In the genomic region with DNA sequence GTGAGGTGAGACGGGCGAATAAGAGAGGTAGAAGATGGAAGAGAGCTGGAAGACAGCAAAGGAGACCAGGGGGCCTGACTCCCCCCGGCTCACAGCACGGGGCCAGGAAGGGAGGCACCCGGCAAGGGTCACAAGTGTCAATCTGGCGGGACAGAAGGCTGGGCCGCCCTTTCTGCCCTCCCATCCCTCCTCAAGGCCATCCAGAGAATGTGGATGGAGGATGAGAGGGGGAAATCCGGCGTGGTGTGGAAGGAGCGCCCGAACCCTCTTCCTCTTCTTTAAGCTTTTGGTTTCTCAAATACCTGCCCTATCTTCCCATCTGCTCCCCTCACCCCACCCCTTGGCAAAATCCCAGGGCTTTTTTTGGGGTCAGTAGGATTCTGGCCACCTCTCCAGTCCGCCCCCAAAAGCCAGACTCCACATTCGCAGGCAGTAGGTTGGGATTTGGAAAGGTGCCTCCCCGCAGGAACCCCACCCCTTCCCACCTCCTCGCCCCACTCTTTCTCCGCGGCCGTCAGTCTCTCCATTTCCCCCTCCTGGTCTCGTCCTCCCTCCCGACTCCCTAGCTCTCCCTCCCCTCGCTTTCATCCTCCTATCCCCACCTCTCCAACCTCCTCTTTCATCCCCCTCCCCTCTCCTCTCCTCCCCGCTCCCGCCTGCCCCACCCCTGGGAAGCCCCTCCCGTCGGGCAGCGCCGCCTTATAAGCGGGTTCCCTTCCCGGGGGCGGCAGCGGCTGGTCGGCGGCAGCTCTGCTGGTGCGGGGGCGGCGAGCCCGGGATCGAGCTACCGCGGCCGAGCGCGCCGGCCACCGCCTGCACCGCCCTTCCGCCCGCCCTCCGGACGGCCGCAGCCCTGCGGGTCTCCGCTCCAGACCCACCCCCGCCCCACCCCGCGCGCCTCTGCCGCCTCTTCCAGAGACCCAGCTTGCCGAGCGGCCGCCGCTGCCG, we compare ENCODE assay signal across 8 cellular contexts. TPM values are rescaled to one million over a fixed set of nuclear protein-coding genes. Genes with fewer than 3 reads are reported as not detected.
DNase-seq lines count a peak whose midpoint lies in the region; ATAC-seq, FAIRE-seq and TF ChIP-seq lines count a peak whose summit lies in the region.

A gene with protein sequence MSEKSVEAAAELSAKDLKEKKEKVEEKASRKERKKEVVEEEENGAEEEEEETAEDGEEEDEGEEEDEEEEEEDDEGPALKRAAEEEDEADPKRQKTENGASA (plus strand): TSS at position 730 of the 948 bp plus-strand sequence. CDS start 343 bp downstream, outside the sequence.

- H3K4me2 ChIP-seq in A549 = peak within 1 kb of the TSS; percentile 86

- TF ChIP-seq CTCF in A549 (IDR thresholded peaks at IDR 0.05) (no peak), GM10266 (IDR thresholded peaks at IDR 0.05; ENCODE audit: control insufficient read depth, insufficient read depth, low read depth, missing control alignments) (no peak)

- H3K4me1 Mint-ChIP-seq in activated naive CD8-positive, alpha-beta T cell treated with anti-CD3 and anti-CD28 coated beads for 36 hours = peaks cover 31% of the 10 kb centered on the region

- H3K4me3 ChIP-seq in A549 = peak within 1 kb of the TSS; percentile 97

- DNase-seq in A549 (ENCODE audit: low read depth in 1 of 2, low spot score in 1 of 2) (peak; percentile 77 to 99), GM10266 (ENCODE audit: extremely low spot score) (peak; percentile 79), NCI-H345 treated with DMSO at 0.1 percent for 48 hours (lab: John Stamatoyannopoulos, UW; ENCODE audit: unreplicated experiment) (peak; percentile 87), glomerular endothelial cell (ENCODE audit: extremely low read depth, low read depth, low spot score) (no peak), non-pigmented ciliary epithelial cell (ENCODE audit: low read depth) (peak; percentile 73), middle frontal gyrus (ENCODE audit: extremely low spot score, low spot score) (no peak)
- peak; percentile 42 for DNase-seq in activated naive CD8-positive, alpha-beta T cell treated with anti-CD3 and anti-CD28 coated beads for 36 hours

- H3K27ac ChIP-seq in A549 = peak within 1 kb of the TSS; percentile 94 to 99

- no peak within 1 kb of the TSS for H3K27ac Mint-ChIP-seq in activated naive CD8-positive, alpha-beta T cell treated with anti-CD3 and anti-CD28 coated beads for 36 hours

- H3K4me3 Mint-ChIP-seq in activated naive CD8-positive, alpha-beta T cell treated with anti-CD3 and anti-CD28 coated beads for 36 hours = peak within 1 kb of the TSS; percentile 85

- H3K9me3 Mint-ChIP-seq in activated naive CD8-positive, alpha-beta T cell treated with anti-CD3 and anti-CD28 coated beads for 36 hours = no peaks in the 10 kb centered on the region

- WGBS in A549 (ENCODE audit: missing lambda C conversion rate) = 2% methylated on average over 19 of the region's 63 CpGs

- CTCF ChIA-PET in A549 (lab: Yijun Ruan, JAX) = interaction anchor here (0.5 to 26.0 kb wide), 33 partner anchors 8 to 227 kb away, joined by 3 to 670 read pairs (median 5); a partner anchor contains a TSS

- no peaks in the 10 kb centered on the region for H3K9me3 ChIP-seq in A549

- TF ChIP-seq RAD21 in A549 (conservative IDR thresholded peaks at IDR 0.05 in 1 of 2, IDR thresholded peaks at IDR 0.05 in 1 of 2) = no peak

- peak; percentile 100 for TF ChIP-seq POLR2A in A549 (IDR thresholded peaks at IDR 0.05; ENCODE audit: low read length)

- peaks cover 55% of the 10 kb centered on the region for H3K4me1 ChIP-seq in A549

- peaks cover 79% of the 10 kb centered on the region for H3K27me3 Mint-ChIP-seq in activated naive CD8-positive, alpha-beta T cell treated with anti-CD3 and anti-CD28 coated beads for 36 hours

- TF ChIP-seq EP300 in A549 (IDR thresholded peaks at IDR 0.05) = no peak

- peaks cover 12% of the 10 kb centered on the region for H3K36me3 Mint-ChIP-seq in activated naive CD8-positive, alpha-beta T cell treated with anti-CD3 and anti-CD28 coated beads for 36 hours

- no peak for FAIRE-seq in A549 (lab: Jason Lieb, UNC)

- POLR2A ChIA-PET in A549 (lab: Yijun Ruan, JAX) = interaction anchor here (0.6 to 5.1 kb wide), 17 partner anchors 8 to 283 kb away, joined by 3 to 118 read pairs (median 4); a partner anchor contains a TSS

- ATAC-seq in A549 (peak; percentile 59 to 65), HG03064 (IDR thresholded peaks at IDR 0.05; ENCODE audit: low read depth, unreplicated experiment) (peak; percentile 20)

TF ChIP-seq in A549, 52 proteins besides CTCF, POLR2A, EP300 and RAD21 (continues in another document):
- TF ChIP-seq BHLHE40 (IDR thresholded peaks at IDR 0.05; ENCODE audit: low read depth, low read length) (no peak), EHF (CRISPR knock-in tag; IDR thresholded peaks at IDR 0.05) (no peak), KDM1A (IDR thresholded peaks at IDR 0.05; ENCODE audit: low read depth) (no peak), MAFK (IDR thresholded peaks at IDR 0.05; ENCODE audit: partially characterized antibody) (no peak), RCOR1 (IDR thresholded peaks at IDR 0.05; ENCODE audit: low read depth, low read length) (no peak), HEYL (CRISPR knock-in tag; IDR thresholded peaks at IDR 0.05) (no peak), KDM5A (IDR thresholded peaks at IDR 0.05) (no peak), POLR2AphosphoS2 (conservative IDR thresholded peaks at IDR 0.05; ENCODE audit: low read length) (no peak), FOXS1 (CRISPR knock-in tag; IDR thresholded peaks at IDR 0.05) (no peak), HOXB13 (CRISPR knock-in tag; IDR thresholded peaks at IDR 0.05; ENCODE audit: low read depth) (no peak), ZSCAN20 (CRISPR knock-in tag; IDR thresholded peaks at IDR 0.05) (no peak), RFX5 (IDR thresholded peaks at IDR 0.05) (no peak), FOSL2 (IDR thresholded peaks at IDR 0.05) (no peak), FOSL2 (CRISPR knock-in tag; IDR thresholded peaks at IDR 0.05) (no peak), GATA3 (IDR thresholded peaks at IDR 0.05; ENCODE audit: borderline replicate concordance) (peak; percentile 71), CEBPB (IDR thresholded peaks at IDR 0.05) (no peak)
- TF ChIP-seq, protein P1, sequence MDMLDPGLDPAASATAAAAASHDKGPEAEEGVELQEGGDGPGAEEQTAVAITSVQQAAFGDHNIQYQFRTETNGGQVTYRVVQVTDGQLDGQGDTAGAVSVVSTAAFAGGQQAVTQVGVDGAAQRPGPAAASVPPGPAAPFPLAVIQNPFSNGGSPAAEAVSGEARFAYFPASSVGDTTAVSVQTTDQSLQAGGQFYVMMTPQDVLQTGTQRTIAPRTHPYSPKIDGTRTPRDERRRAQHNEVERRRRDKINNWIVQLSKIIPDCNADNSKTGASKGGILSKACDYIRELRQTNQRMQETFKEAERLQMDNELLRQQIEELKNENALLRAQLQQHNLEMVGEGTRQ (IDR thresholded peaks at IDR 0.05) = no peak
- TF ChIP-seq, protein P2, sequence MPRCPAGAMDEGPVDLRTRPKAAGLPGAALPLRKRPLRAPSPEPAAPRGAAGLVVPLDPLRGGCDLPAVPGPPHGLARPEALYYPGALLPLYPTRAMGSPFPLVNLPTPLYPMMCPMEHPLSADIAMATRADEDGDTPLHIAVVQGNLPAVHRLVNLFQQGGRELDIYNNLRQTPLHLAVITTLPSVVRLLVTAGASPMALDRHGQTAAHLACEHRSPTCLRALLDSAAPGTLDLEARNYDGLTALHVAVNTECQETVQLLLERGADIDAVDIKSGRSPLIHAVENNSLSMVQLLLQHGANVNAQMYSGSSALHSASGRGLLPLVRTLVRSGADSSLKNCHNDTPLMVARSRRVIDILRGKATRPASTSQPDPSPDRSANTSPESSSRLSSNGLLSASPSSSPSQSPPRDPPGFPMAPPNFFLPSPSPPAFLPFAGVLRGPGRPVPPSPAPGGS (IDR thresholded peaks at IDR 0.05) = peak; percentile 98; the same call in 2 of the 3 replicates
- TF ChIP-seq, protein P3, sequence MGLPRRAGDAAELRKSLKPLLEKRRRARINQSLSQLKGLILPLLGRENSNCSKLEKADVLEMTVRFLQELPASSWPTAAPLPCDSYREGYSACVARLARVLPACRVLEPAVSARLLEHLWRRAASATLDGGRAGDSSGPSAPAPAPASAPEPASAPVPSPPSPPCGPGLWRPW (IDR thresholded peaks at IDR 0.05) = no peak
- TF ChIP-seq, protein P4, sequence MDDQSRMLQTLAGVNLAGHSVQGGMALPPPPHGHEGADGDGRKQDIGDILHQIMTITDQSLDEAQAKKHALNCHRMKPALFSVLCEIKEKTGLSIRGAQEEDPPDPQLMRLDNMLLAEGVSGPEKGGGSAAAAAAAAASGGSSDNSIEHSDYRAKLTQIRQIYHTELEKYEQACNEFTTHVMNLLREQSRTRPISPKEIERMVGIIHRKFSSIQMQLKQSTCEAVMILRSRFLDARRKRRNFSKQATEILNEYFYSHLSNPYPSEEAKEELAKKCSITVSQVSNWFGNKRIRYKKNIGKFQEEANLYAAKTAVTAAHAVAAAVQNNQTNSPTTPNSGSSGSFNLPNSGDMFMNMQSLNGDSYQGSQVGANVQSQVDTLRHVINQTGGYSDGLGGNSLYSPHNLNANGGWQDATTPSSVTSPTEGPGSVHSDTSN (IDR thresholded peaks at IDR 0.05) = peak; percentile 66; the same call in 1 of the 2 replicates
- TF ChIP-seq, protein P5, sequence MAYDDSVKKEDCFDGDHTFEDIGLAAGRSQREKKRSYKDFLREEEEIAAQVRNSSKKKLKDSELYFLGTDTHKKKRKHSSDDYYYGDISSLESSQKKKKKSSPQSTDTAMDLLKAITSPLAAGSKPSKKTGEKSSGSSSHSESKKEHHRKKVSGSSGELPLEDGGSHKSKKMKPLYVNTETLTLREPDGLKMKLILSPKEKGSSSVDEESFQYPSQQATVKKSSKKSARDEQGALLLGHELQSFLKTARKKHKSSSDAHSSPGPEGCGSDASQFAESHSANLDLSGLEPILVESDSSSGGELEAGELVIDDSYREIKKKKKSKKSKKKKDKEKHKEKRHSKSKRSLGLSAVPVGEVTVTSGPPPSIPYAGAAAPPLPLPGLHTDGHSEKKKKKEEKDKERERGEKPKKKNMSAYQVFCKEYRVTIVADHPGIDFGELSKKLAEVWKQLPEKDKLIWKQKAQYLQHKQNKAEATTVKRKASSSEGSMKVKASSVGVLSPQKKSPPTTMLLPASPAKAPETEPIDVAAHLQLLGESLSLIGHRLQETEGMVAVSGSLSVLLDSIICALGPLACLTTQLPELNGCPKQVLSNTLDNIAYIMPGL (CRISPR knock-in tag; IDR thresholded peaks at IDR 0.05; ENCODE audit: borderline replicate concordance) = no peak

RNA-seq across cellular contexts. Expression of the gene that starts here (rescaled TPM):
- polyA plus RNA-seq in A549 (2011; rRNA removed) = 205 and 391 TPM in 2 replicates
- polyA plus RNA-seq in A549 (2012; cell fraction: cytosol; rRNA removed) = 584 and 643 TPM in 2 replicates
- polyA plus RNA-seq in A549 (2012; cell fraction: nucleus; rRNA removed) = 397 and 450 TPM in 2 replicates
- 868 to 1,195 TPM (median 1,161 TPM) in 3 replicates for polyA plus RNA-seq in A549 (2017; fragmentation: RNase III; extraction: RNeasy Plus Mini Kit Qiagen cat#74134 plus additional on column Dnase treatment)
- polyA minus RNA-seq in A549 (2011; rRNA and poly(A)+ RNA removed) = 256 and 300 TPM in 2 replicates
- 10 to 100 TPM; 23.3 to 25.1 TPM for total RNA-seq in activated naive CD8-positive, alpha-beta T cell treated with anti-CD3 and anti-CD28 coated beads for 36 hours
- 240 and 281 TPM in 2 replicates for total RNA-seq in glomerular endothelial cell

Comparison
In these comparisons a context has a peak if more than half of its experiments do, and no peak if none do; other contexts are left out.
1. DNase-seq: peak in A549 (2 of 2), GM10266 (single experiment), NCI-H345 treated with DMSO at 0.1 percent for 48 hours (single experiment), activated naive CD8-positive, alpha-beta T cell treated with anti-CD3 and anti-CD28 coated beads for 36 hours (single experiment) and non-pigmented ciliary epithelial cell (single experiment); none in glomerular endothelial cell (single experiment) and middle frontal gyrus (single experiment).